8 cellular contexts compared by ENCODE assay signal in the genomic region with DNA sequence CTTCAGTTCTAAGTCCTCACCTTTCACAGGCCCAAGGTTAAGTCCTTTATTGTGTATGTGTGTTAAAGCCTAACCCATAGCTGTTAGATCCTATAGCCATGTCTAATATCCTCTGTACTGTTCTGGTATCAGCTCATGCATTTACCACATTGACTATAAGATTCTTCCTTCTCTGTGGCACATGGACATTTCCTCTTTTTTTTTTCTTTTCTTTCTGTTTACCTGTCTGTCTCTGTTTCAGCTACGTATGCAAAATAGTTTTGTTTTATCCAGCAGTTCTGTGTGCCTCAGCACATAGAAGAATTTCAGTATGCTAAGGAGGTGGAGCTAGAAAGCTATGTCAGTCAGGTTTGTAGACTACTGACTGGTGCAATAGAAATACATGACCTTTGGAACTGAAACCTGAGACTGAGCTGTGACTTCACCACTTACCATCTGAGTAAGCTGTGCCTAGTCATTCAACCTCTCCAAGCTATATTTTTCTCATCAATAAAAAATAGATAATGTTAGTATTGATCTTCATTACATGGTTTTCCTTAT.
DNase-seq lines count a peak whose midpoint lies in the region; ATAC-seq, FAIRE-seq and TF ChIP-seq lines count a peak whose summit lies in the region.

No MANE protein-coding gene starts in this region.

- H3K4me1 Mint-ChIP-seq in activated naive CD8-positive, alpha-beta T cell treated with anti-CD3 and anti-CD28 coated beads for 36 hours, result peaks cover 2% of the 10 kb centered on the region

- peak; percentile 86 for FAIRE-seq in GM18507 (lab: Jason Lieb, UNC)

- TF ChIP-seq POLR2A in thyroid gland (IDR thresholded peaks at IDR 0.05) (peak in 1 of 2 donors; percentile 39), adrenal gland (IDR thresholded peaks at IDR 0.05) (no peak)

- no peaks in the 10 kb centered on the region for H3K36me3 Mint-ChIP-seq in activated naive CD8-positive, alpha-beta T cell treated with anti-CD3 and anti-CD28 coated beads for 36 hours

- peaks cover 22% of the 10 kb centered on the region for H3K27me3 Mint-ChIP-seq in activated naive CD8-positive, alpha-beta T cell treated with anti-CD3 and anti-CD28 coated beads for 36 hours

- H3K36me3 ChIP-seq in thyroid gland (no peaks in the 10 kb centered on the region), adrenal gland (replicated peaks in 1 of 2) (no peaks in the 10 kb centered on the region)

- H3K4me1 ChIP-seq in thyroid gland, result peaks cover 20 to 26% of the 10 kb centered on the region in 2 donors
- peaks cover 0 to 10% of the 10 kb centered on the region in 2 donors for H3K4me1 ChIP-seq in adrenal gland (replicated peaks in 1 of 2)

- H3K4me3 ChIP-seq in thyroid gland (replicated peaks in 1 of 3), result no peak overlapping the region
- no peak overlapping the region for H3K4me3 ChIP-seq in adrenal gland

- H3K27ac ChIP-seq in thyroid gland (peak overlapping the region; percentile 48 to 84 (median 66)), adrenal gland (no peak overlapping the region)

- H3K27me3 ChIP-seq in thyroid gland (no peaks in the 10 kb centered on the region), adrenal gland (no peaks in the 10 kb centered on the region)

- 48 to 61% methylated on average over 1 of the region's 1 CpG for WGBS in thyroid gland, 2 donors
- 63 to 77% (median 69%) methylated on average over 1 of the region's 1 CpG for WGBS in adrenal gland, 4 donors

- peak; percentile 99 for ATAC-seq in GM21528 (IDR thresholded peaks at IDR 0.05; ENCODE audit: low FRiP score, unreplicated experiment)
- ATAC-seq in HG03565 (IDR thresholded peaks at IDR 0.05; ENCODE audit: unreplicated experiment), result peak; percentile 99

- no peaks in the 10 kb centered on the region for H3K9me3 ChIP-seq in thyroid gland
- no peaks in the 10 kb centered on the region for H3K9me3 ChIP-seq in adrenal gland (replicated peaks in 1 of 3)

- DNase-seq in GM18507 (ENCODE audit: extremely low spot score, insufficient read length, low read depth) (no peak), thyroid gland (peak in 1 of 2 donors; percentile 8), NCI-H2227 treated with DMSO at 0.1 percent for 48 hours (lab: John Stamatoyannopoulos, UW) (no peak), NCI-H226 (no peak), adrenal gland (no peak)
- peak; percentile 1 for DNase-seq in activated naive CD8-positive, alpha-beta T cell treated with anti-CD3 and anti-CD28 coated beads for 36 hours

- TF ChIP-seq CTCF in thyroid gland (IDR thresholded peaks at IDR 0.05) (no peak), adrenal gland (IDR thresholded peaks at IDR 0.05) (no peak)

- no peak overlapping the region for H3K4me3 Mint-ChIP-seq in activated naive CD8-positive, alpha-beta T cell treated with anti-CD3 and anti-CD28 coated beads for 36 hours

- no peak overlapping the region for H3K27ac Mint-ChIP-seq in activated naive CD8-positive, alpha-beta T cell treated with anti-CD3 and anti-CD28 coated beads for 36 hours

- peaks cover 2% of the 10 kb centered on the region for H3K9me3 Mint-ChIP-seq in activated naive CD8-positive, alpha-beta T cell treated with anti-CD3 and anti-CD28 coated beads for 36 hours

- intact Hi-C loops in thyroid gland (cut with DNase I), result no loop called here
- intact Hi-C loops in adrenal gland (cut with DNase I), result no loop called here

Comparison
In these comparisons a context has a peak if more than half of its experiments do, and no peak if none do; other contexts are left out.
1. H3K27ac ChIP-seq: peak in thyroid gland (3 of 3); none in adrenal gland (0 of 5).